31 cellular contexts compared by ENCODE assay signal in the genomic region with DNA sequence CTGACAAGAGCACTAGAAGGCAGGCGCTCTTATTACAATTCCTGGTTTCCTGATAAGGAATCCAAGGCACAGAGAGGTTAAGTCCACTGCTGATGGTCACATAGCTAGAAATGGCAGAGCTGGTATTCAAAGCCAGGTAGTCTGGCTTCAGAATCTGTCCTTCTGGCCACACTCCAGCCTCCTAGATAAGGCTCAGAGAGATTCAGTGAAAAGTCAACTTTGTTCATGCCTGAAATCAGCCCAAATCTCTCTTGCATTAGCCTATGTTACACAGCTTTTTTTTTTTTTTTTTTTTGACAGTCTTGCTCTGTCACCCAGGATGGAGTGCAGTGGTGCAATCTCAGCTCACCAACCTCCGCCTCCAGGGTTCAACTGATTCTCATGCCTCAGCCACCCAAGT. TPM values are rescaled to one million over a fixed set of nuclear protein-coding genes. Genes with fewer than 3 reads are reported as not detected.
"Had no signal": no experiment of that assay in that cellular context is flagged by ENCODE, and none has a peak within 500 bp of the region (broad histone marks: within the 10 kb centered on the region; RNA-seq: fewer than 3 reads in every experiment).

No MANE protein-coding gene starts in this region.

- H3K36me3 ChIP-seq: adrenal gland, breast epithelium, cardiac muscle cell, colonic mucosa, esophagus squamous epithelium, gastroesophageal sphincter had no signal

- DNase-seq: activated CD4-positive, alpha-beta memory T cell treated with anti-CD3 and anti-CD28 coated beads for 36 hours; activated CD4-positive, alpha-beta T cell treated with anti-CD3 and anti-CD28 coated beads for 36 hours; activated CD4-positive, alpha-beta T cell treated with anti-CD3 and anti-CD28 coated beads, Interleukin-2, amount 10 ng/mL, durations not matched to agents 24 days and 14 days; activated CD4-positive, CD25-positive, alpha-beta regulatory T cell; activated CD4-positive, CD25-positive, alpha-beta regulatory T cell treated with anti-CD3 and anti-CD28 coated beads, Interleukin-2, amount 50 U/mL, for 72 hours; activated CD8-positive, alpha-beta memory T cell treated with anti-CD3 and anti-CD28 coated beads, Interleukin-2, amount 10 ng/mL, durations not matched to agents 7 days and 5 days; activated CD8-positive, alpha-beta memory T cell treated with anti-CD3 and anti-CD28 coated beads, Interleukin-2, amount 50 U/mL, for 4 hours; activated CD8-positive, alpha-beta T cell treated with anti-CD3 and anti-CD28 coated beads, Interleukin-2, amount 10 ng/mL, durations not matched to agents 7 days and 5 days; activated effector memory CD4-positive, alpha-beta T cell treated with anti-CD3 and anti-CD28 coated beads, Interleukin-2, amount 50 U/mL, for 16 hours; activated naive CD4-positive, alpha-beta T cell treated with anti-CD3 and anti-CD28 coated beads for 36 hours; activated naive CD8-positive, alpha-beta T cell treated with anti-CD3 and anti-CD28 coated beads for 36 hours; activated naive CD8-positive, alpha-beta T cell treated with anti-CD3 and anti-CD28 coated beads, Interleukin-2, amount 50 U/mL, for 24 hours; activated T-cell treated with anti-CD3 and anti-CD28 coated beads, Interleukin-2, amount 50 U/mL, for 1 hour; activated T-cell treated with anti-CD3 and anti-CD28 coated beads, Interleukin-2, amount 50 U/mL, for 48 hours; amygdala; aorta; central memory CD4-positive, alpha-beta T cell; cerebellar nuclear complex; colonic mucosa; effector CD8-positive, alpha-beta T cell; esophagus squamous epithelium; foreskin melanocyte; T-helper 2 cell had no signal

- H3K4me3 ChIP-seq: adrenal gland, breast epithelium, cardiac muscle cell, colonic mucosa, esophagus squamous epithelium, gastroesophageal sphincter had no signal

- H3K9me3 ChIP-seq: adrenal gland, colonic mucosa had no signal

- H3K4me1 ChIP-seq: adrenal gland, breast epithelium, colonic mucosa, esophagus squamous epithelium, gastroesophageal sphincter had no signal

- FAIRE-seq: endometrium, endothelial cell of umbilical vein had no signal

- H3K27ac ChIP-seq: adrenal gland, breast epithelium, cardiac muscle cell, colonic mucosa, epithelial cell of prostate, esophagus squamous epithelium, gastroesophageal sphincter had no signal

- H3K27me3 ChIP-seq: adrenal gland, breast epithelium, cardiac muscle cell, colonic mucosa had no signal

- ATAC-seq: activated CD4-positive, alpha-beta T cell treated with anti-CD3 and anti-CD28 coated beads for 36 hours; activated CD8-positive, alpha-beta memory T cell treated with anti-CD3 and anti-CD28 coated beads, Interleukin-2, amount 10 ng/mL, durations not matched to agents 7 days and 5 days; activated CD8-positive, alpha-beta T cell treated with anti-CD3 and anti-CD28 coated beads, Interleukin-2, amount 10 ng/mL, durations not matched to agents 7 days and 5 days; activated naive CD8-positive, alpha-beta T cell treated with anti-CD3 and anti-CD28 coated beads, Interleukin-2, amount 50 U/mL, for 24 hours; gastroesophageal sphincter had no signal

RNA-seq across cellular contexts. Expression of a gene that starts 21.1 kb away (rescaled TPM):
- total RNA-seq: fibroblast of villous mesenchyme had no signal
